23 cellular contexts compared by ENCODE assay signal in the genomic region with DNA sequence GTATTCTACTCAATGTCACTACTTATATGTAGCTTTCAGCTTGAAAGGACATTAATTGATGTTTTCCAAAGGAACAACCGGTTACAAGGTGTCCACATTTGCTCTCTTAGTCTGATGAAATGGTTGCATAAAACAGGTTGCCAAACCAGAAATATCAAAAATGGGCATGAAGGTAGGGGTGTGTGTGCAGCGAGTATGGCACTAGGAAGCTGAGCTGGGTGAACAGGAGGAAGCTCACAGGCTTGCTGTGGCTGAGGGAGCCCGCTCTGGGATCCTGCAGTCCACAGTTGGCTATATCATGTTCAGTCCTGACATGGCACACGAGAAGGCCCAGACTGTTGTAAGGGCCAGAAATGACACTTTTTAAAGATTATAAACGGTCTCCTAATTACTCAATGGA.
DNase-seq lines count a peak whose midpoint lies in the region; ATAC-seq, FAIRE-seq and TF ChIP-seq lines count a peak whose summit lies in the region.
"Had no signal": no experiment of that assay in that cellular context is flagged by ENCODE, and none has a peak within 500 bp of the region (broad histone marks: within the 10 kb centered on the region; RNA-seq: fewer than 3 reads in every experiment).

No MANE protein-coding gene starts in this region.

- H3K4me1 ChIP-seq in left lung (no peaks in the 10 kb centered on the region), upper lobe of right lung (no peaks in the 10 kb centered on the region)
- H3K4me1 ChIP-seq: A549; BE2C; BLaER1 treated with 17β-estradiol and CSF1 and Interleukin-3, amounts not matched to agents 10 nM and 100 nM; HAP-1 had no signal

- H3K27ac ChIP-seq in left lung, result no peak overlapping the region
- no peak overlapping the region for H3K27ac ChIP-seq in upper lobe of right lung
- H3K27ac ChIP-seq: A549; BLaER1 treated with 17β-estradiol and CSF1 and Interleukin-3, amounts not matched to agents 10 nM and 100 nM had no signal

- no peaks in the 10 kb centered on the region for H3K27me3 ChIP-seq in bronchial epithelial cell (ENCODE audit: control insufficient read depth, insufficient read depth, low read length)
- H3K27me3 ChIP-seq in left lung, result no peaks in the 10 kb centered on the region
- H3K27me3 ChIP-seq in upper lobe of right lung, result no peaks in the 10 kb centered on the region
- H3K27me3 ChIP-seq: BE2C; BLaER1 treated with 17β-estradiol and CSF1 and Interleukin-3, amounts not matched to agents 10 nM and 100 nM had no signal

- H3K36me3 ChIP-seq in bronchial epithelial cell (ENCODE audit: control insufficient read depth, insufficient read depth, low read length) (no peaks in the 10 kb centered on the region), left lung (no peaks in the 10 kb centered on the region), upper lobe of right lung (no peaks in the 10 kb centered on the region)
- H3K36me3 ChIP-seq: BE2C; BLaER1 treated with 17β-estradiol and CSF1 and Interleukin-3, amounts not matched to agents 10 nM and 100 nM; HAP-1 had no signal

- DNase-seq in LNCaP clone FGC (ENCODE audit: low read depth) (peak; percentile 2), bronchial epithelial cell (ENCODE audit: low read depth) (peak; percentile 13), left lung (no peak), upper lobe of right lung (no peak), H4 (ENCODE audit: low spot score) (no peak), ureter (ENCODE audit: low spot score) (no peak)
- DNase-seq: 8988T; ACHN; AML-193; BE2C; CD4-positive, alpha-beta T cell; CD8-positive, alpha-beta memory T cell; DMS 273 treated with DMSO at 0.1 percent for 48 hours; DND-41 had no signal

- ATAC-seq in left lung, result peak; percentile 52
- peak; percentile 62 for ATAC-seq in upper lobe of right lung
- no peak for ATAC-seq in GM19324 (IDR thresholded peaks at IDR 0.05; ENCODE audit: low FRiP score, unreplicated experiment)
- ATAC-seq: A549, GM23338 had no signal

- no peak overlapping the region for H3K4me3 ChIP-seq in LNCaP clone FGC (ENCODE audit: low read depth, low read length)
- H3K4me3 ChIP-seq in bronchial epithelial cell (ENCODE audit: low read depth, low read length), result no peak overlapping the region
- no peak overlapping the region for H3K4me3 ChIP-seq in left lung
- no peak overlapping the region for H3K4me3 ChIP-seq in upper lobe of right lung
- H3K4me3 ChIP-seq: A549; BLaER1 treated with 17β-estradiol and CSF1 and Interleukin-3, amounts not matched to agents 10 nM and 100 nM; GM23338; HAP-1 had no signal

- FAIRE-seq in bronchial epithelial cell (lab: Jason Lieb, UNC), result peak; percentile 13
- FAIRE-seq: A549, D721Med, G401.6, GM12892, H54 had no signal

- H3K9me3 ChIP-seq in left lung (peaks cover 0 to 5% of the 10 kb centered on the region in 2 donors), upper lobe of right lung (no peaks in the 10 kb centered on the region)
- H3K9me3 ChIP-seq: A549, BE2C, HAP-1 had no signal

- no peak for TF ChIP-seq CTCF in LNCaP clone FGC (IDR thresholded peaks at IDR 0.05; ENCODE audit: control insufficient read depth, extremely low read depth, insufficient read depth)
- TF ChIP-seq CTCF in bronchial epithelial cell (IDR thresholded peaks at IDR 0.05; ENCODE audit: insufficient read depth, low read length, severe bottlenecking), result no peak
- no peak for TF ChIP-seq CTCF in left lung (IDR thresholded peaks at IDR 0.05)
- no peak for TF ChIP-seq CTCF in upper lobe of right lung (IDR thresholded peaks at IDR 0.05)

- intact Hi-C loops in left lung (cut with DNase I), result no loop called here
- intact Hi-C loops in upper lobe of right lung (cut with DNase I), result no loop called here

Comparison
In these comparisons a context has a peak if more than half of its experiments do, and no peak if none do; other contexts are left out.
1. DNase-seq: peak in LNCaP clone FGC (single experiment) and bronchial epithelial cell (single experiment); none in left lung (0 of 2), upper lobe of right lung (single experiment), H4 (single experiment) and ureter (single experiment).